1 cellular context compared by ENCODE assay signal in genomic region chr11:9575531-9576240, GRCh38.
TF ChIP-seq lines count a peak whose summit lies in the region.

No MANE protein-coding gene starts in this region.

TF ChIP-seq in GM23338, 12 proteins besides CTCF, POLR2A, EP300 and RAD21 (continued from another document):
- TF ChIP-seq ZNF462 (CRISPR knock-in tag; IDR thresholded peaks at IDR 0.05) (no peak), JUNB (IDR thresholded peaks at IDR 0.05; ENCODE audit: unreplicated experiment) (no peak)
